Comparison of ENCODE assay signal across 18 cellular contexts in genomic region chr6:163319609-163320366, GRCh38.
"Had no signal": no experiment of that assay in that cellular context is flagged by ENCODE, and none has a peak within 500 bp of the region (broad histone marks: within the 10 kb centered on the region; RNA-seq: fewer than 3 reads in every experiment).

No MANE protein-coding gene starts in this region.

- H3K4me1 Mint-ChIP-seq: activated CD4-positive, alpha-beta T cell treated with anti-CD3 and anti-CD28 coated beads, Interleukin-2, amount 10 ng/mL, durations not matched to agents 7 days and 5 days; activated naive CD8-positive, alpha-beta T cell treated with anti-CD3 and anti-CD28 coated beads, Interleukin-2, amount 50 U/mL, for 24 hours had no signal

- DNase-seq: activated CD4-positive, alpha-beta T cell treated with anti-CD3 and anti-CD28 coated beads, Interleukin-2, amount 10 ng/mL, durations not matched to agents 7 days and 5 days; activated CD4-positive, CD25-positive, alpha-beta regulatory T cell; activated CD8-positive, alpha-beta memory T cell treated with anti-CD3 and anti-CD28 coated beads for 24 hours; activated naive CD4-positive, alpha-beta T cell treated with Interleukin-2 at 50 U/mL for 16 hours; activated naive CD8-positive, alpha-beta T cell treated with anti-CD3 and anti-CD28 coated beads, Interleukin-2, amount 50 U/mL, for 24 hours; central memory CD4-positive, alpha-beta T cell; erythroblast; hypothalamus; kidney glomerular epithelial cell; mucosa of descending colon; naive thymus-derived CD8-positive, alpha-beta T cell; stimulated activated CD4-positive, alpha-beta T cell treated with anti-CD3 and anti-CD28 coated beads, Interleukin-12 subunit alpha, Interleukin-12 subunit beta, amount 100 ng/mL, for 4 hours; stimulated activated naive CD4-positive, alpha-beta T cell treated with Interleukin-2 at 50 U/mL for 16 hours had no signal

- ATAC-seq: activated naive CD8-positive, alpha-beta T cell treated with anti-CD3 and anti-CD28 coated beads, Interleukin-2, amount 50 U/mL, for 24 hours; mucosa of descending colon; naive thymus-derived CD8-positive, alpha-beta T cell had no signal

- H3K4me3 ChIP-seq: mucosa of descending colon, right atrium auricular region, thoracic aorta had no signal

- H3K4me3 Mint-ChIP-seq: activated CD4-positive, alpha-beta T cell treated with anti-CD3 and anti-CD28 coated beads, Interleukin-2, amount 10 ng/mL, durations not matched to agents 7 days and 5 days; activated naive CD8-positive, alpha-beta T cell treated with anti-CD3 and anti-CD28 coated beads, Interleukin-2, amount 50 U/mL, for 24 hours; naive thymus-derived CD8-positive, alpha-beta T cell; T-helper 1 cell treated with Interleukin-12 subunit alpha and Interleukin-12 subunit beta and Interleukin-4 antibody, amounts not matched to agents 30 μg/mL and 1 μg/mL, for 36 hours had no signal

- H3K9me3 Mint-ChIP-seq: activated CD4-positive, alpha-beta T cell treated with anti-CD3 and anti-CD28 coated beads, Interleukin-2, amount 10 ng/mL, durations not matched to agents 7 days and 5 days; activated naive CD8-positive, alpha-beta T cell treated with anti-CD3 and anti-CD28 coated beads, Interleukin-2, amount 50 U/mL, for 24 hours; T-helper 1 cell treated with Interleukin-12 subunit alpha and Interleukin-12 subunit beta and Interleukin-4 antibody, amounts not matched to agents 30 μg/mL and 1 μg/mL, for 36 hours had no signal

- H3K36me3 ChIP-seq: neutrophil, right atrium auricular region, thoracic aorta had no signal

- FAIRE-seq: TTC549 had no signal

- H3K27ac ChIP-seq: neutrophil, thoracic aorta had no signal

- H3K36me3 Mint-ChIP-seq: naive thymus-derived CD8-positive, alpha-beta T cell had no signal

- H3K9me3 ChIP-seq: mucosa of descending colon, neutrophil, right atrium auricular region, thoracic aorta had no signal

- H3K27ac Mint-ChIP-seq: activated CD4-positive, alpha-beta T cell treated with anti-CD3 and anti-CD28 coated beads, Interleukin-2, amount 10 ng/mL, durations not matched to agents 7 days and 5 days; activated naive CD8-positive, alpha-beta T cell treated with anti-CD3 and anti-CD28 coated beads, Interleukin-2, amount 50 U/mL, for 24 hours; naive thymus-derived CD8-positive, alpha-beta T cell; T-helper 1 cell treated with Interleukin-12 subunit alpha and Interleukin-12 subunit beta and Interleukin-4 antibody, amounts not matched to agents 30 μg/mL and 1 μg/mL, for 36 hours had no signal

- H3K27me3 ChIP-seq: right atrium auricular region had no signal
